ENCODE assay signal across 8 cellular contexts in genomic region chr5:113510836-113511451, GRCh38. TPM values are rescaled to one million over a fixed set of nuclear protein-coding genes. Genes with fewer than 3 reads are reported as not detected.
DNase-seq lines count a peak whose midpoint lies in the region; ATAC-seq and TF ChIP-seq lines count a peak whose summit lies in the region.

No MANE protein-coding gene starts in this region.

- no peak overlapping the region for H2AK5ac ChIP-seq in mesendoderm (ENCODE audit: low read length)

- no peak overlapping the region for H3K27ac Mint-ChIP-seq in type B pancreatic cell

- H3K18ac ChIP-seq in mesendoderm (ENCODE audit: low read length), result no peak overlapping the region

- H3K27ac ChIP-seq in dorsolateral prefrontal cortex, result no peak overlapping the region
- no peak overlapping the region for H3K27ac ChIP-seq in mesendoderm (ENCODE audit: low read depth, low read length)

- H2BK15ac ChIP-seq in mesendoderm (replicated peaks; ENCODE audit: low read depth), result no peak overlapping the region

- no peak overlapping the region for H3K56ac ChIP-seq in mesendoderm (ENCODE audit: low read length)

- H3K4me2 ChIP-seq in mesendoderm (ENCODE audit: low read length), result no peak overlapping the region

- H3K79me1 ChIP-seq in mesendoderm (ENCODE audit: low read length), result peaks cover 4% of the 10 kb centered on the region

- no peak overlapping the region for H4K5ac ChIP-seq in mesendoderm (ENCODE audit: low read length)

- intact Hi-C loops in dorsolateral prefrontal cortex (cut with DNase I), result loop anchor here in 1 of 2 donors (2.0 to 10.0 kb wide), 6 partner anchors 51 to 534 kb away; partner anchors contain the start of gene DCP2

- ATAC-seq in GM21447 (IDR thresholded peaks at IDR 0.05; ENCODE audit: unreplicated experiment), result no peak

- H3K27me3 ChIP-seq in dorsolateral prefrontal cortex (peaks cover 0 to 8% (median 0%) of the 10 kb centered on the region in 45 donors), mesendoderm (ENCODE audit: insufficient read depth, low read length, poor library complexity) (no peaks in the 10 kb centered on the region)

- peak in 40 of 56 donors; percentile 11 to 56 (median 38) for TF ChIP-seq CTCF in dorsolateral prefrontal cortex (IDR thresholded peaks at IDR 0.05 in 54 of 56, conservative IDR thresholded peaks at IDR 0.05 in 2 of 56; ENCODE audit: low read depth in 1 of 56, partially characterized antibody in 56 of 56)
- peak; percentile 65 for TF ChIP-seq CTCF in type B pancreatic cell (conservative IDR thresholded peaks at IDR 0.05)

- peaks cover 4% of the 10 kb centered on the region for H3K79me2 ChIP-seq in mesendoderm (ENCODE audit: control insufficient read depth, insufficient read depth, low read length)

- no peak overlapping the region for H2BK5ac ChIP-seq in mesendoderm (ENCODE audit: low read length)

- no CpG with 5 or more reads among the region's 6 CpGs for WGBS in mesendoderm (ENCODE audit: extremely low coverage, insufficient coverage, low lambda C conversion rate)

- peaks cover 19% of the 10 kb centered on the region for H3K4me1 Mint-ChIP-seq in type B pancreatic cell (ENCODE audit: unreplicated experiment)

- DNase-seq in SKM-1 treated with dmso at 0.1 percent for 144 hours (lab: John Stamatoyannopoulos, UW; ENCODE audit: unreplicated experiment), result peak; percentile 7
- no peak for DNase-seq in SKM-1 (lab: John Stamatoyannopoulos, UW; ENCODE audit: unreplicated experiment)
- DNase-seq in NCI-H524 (lab: John Stamatoyannopoulos, UW), result peak; percentile 43 to 84
- no peak for DNase-seq in dorsolateral prefrontal cortex
- DNase-seq in type B pancreatic cell (ENCODE audit: extremely low spot score, unreplicated experiment), result no peak
- DNase-seq in mesendoderm, result no peak
- DNase-seq in hypothalamus (lab: John Stamatoyannopoulos, UW), result no peak

- H3K4me3 Mint-ChIP-seq in type B pancreatic cell, result no peak overlapping the region

- no peak overlapping the region for H3K9ac ChIP-seq in mesendoderm (ENCODE audit: low read length)

- peaks cover 12% of the 10 kb centered on the region for H3K27me3 Mint-ChIP-seq in type B pancreatic cell

- H3K4me3 ChIP-seq in dorsolateral prefrontal cortex, result no peak overlapping the region
- H3K4me3 ChIP-seq in mesendoderm (ENCODE audit: low read length), result no peak overlapping the region

- peaks cover 7% of the 10 kb centered on the region for H3K9me3 Mint-ChIP-seq in type B pancreatic cell

- H4K8ac ChIP-seq in mesendoderm (ENCODE audit: low read depth, low read length), result no peak overlapping the region

- no peak overlapping the region for H3K23ac ChIP-seq in mesendoderm (ENCODE audit: low read length)

- H3K4me1 ChIP-seq in mesendoderm (ENCODE audit: control insufficient read depth, low read depth, low read length), result no peaks in the 10 kb centered on the region

- peaks cover 5% of the 10 kb centered on the region for H3K36me3 Mint-ChIP-seq in type B pancreatic cell

- H2BK120ac ChIP-seq in mesendoderm (ENCODE audit: low read depth, low read length), result no peak overlapping the region

- H3K4ac ChIP-seq in mesendoderm (ENCODE audit: low read depth, low read length), result no peak overlapping the region

- no peaks in the 10 kb centered on the region for H3K36me3 ChIP-seq in mesendoderm (ENCODE audit: control insufficient read depth, insufficient read depth, low read length)

RNA-seq across cellular contexts. Expression of gene YTHDC2, which starts 2.5 kb away (rescaled TPM):
- total RNA-seq in dorsolateral prefrontal cortex, result 10 to 100 TPM; 26.6 to 63.8 (median 40.6) TPM
- 22.3 and 30.4 TPM in 2 replicates for total RNA-seq in type B pancreatic cell (ENCODE audit: low replicate concordance)
- 10.8 TPM for polyA plus RNA-seq in mesendoderm (2013, experiment 1 of 2)
- 11.2 TPM for polyA plus RNA-seq in mesendoderm (2013, experiment 2 of 2)

RNA-seq across cellular contexts. Expression of gene MCC, which starts 22.7 kb away (rescaled TPM):
- total RNA-seq in dorsolateral prefrontal cortex (10 to 100 TPM; 12.6 to 71.6 (median 21.7) TPM), type B pancreatic cell (ENCODE audit: low replicate concordance) (11.8 and 24.0 TPM in 2 replicates)
- 10.9 TPM for polyA plus RNA-seq in mesendoderm (2013, experiment 1 of 2)
- polyA plus RNA-seq in mesendoderm (2013, experiment 2 of 2), result 11.8 TPM

Comparison
In these comparisons a context has a peak if more than half of its experiments do, and no peak if none do; other contexts are left out.
1. DNase-seq: peak in SKM-1 treated with dmso at 0.1 percent for 144 hours (single experiment) and NCI-H524 (2 of 2); none in SKM-1 (single experiment), dorsolateral prefrontal cortex (0 of 10), type B pancreatic cell (single experiment), mesendoderm (single experiment) and hypothalamus (0 of 51).